In the genomic region with DNA sequence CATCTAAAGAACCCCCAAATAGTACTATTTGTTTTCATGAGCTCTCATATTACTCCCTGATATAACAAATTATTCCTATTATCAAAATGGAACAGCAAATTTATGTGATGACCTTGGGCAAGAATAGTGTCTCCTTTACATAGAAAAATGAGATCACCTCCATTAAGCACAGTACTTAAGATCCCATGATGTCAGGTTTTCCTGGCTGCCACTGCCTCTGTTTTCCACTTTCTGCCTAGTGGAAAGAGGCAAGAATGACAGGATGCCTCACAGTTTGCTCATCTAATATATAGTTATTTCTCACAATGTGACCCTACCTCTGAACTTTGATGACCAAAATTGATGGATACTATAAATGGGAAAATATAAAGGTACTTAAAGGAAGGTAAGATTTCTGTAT, we compare ENCODE assay signal across 24 cellular contexts.
DNase-seq lines count a peak whose midpoint lies in the region; ATAC-seq, FAIRE-seq and TF ChIP-seq lines count a peak whose summit lies in the region.
"Had no signal": no experiment of that assay in that cellular context is flagged by ENCODE, and none has a peak within 500 bp of the region (broad histone marks: within the 10 kb centered on the region; RNA-seq: fewer than 3 reads in every experiment).

No MANE protein-coding gene starts in this region.

- H3K4me1 ChIP-seq in HCT116 (ENCODE audit: control insufficient read depth in 1 of 2, insufficient read depth in 2 of 2, low read length in 2 of 2): no peaks in the 10 kb centered on the region
- H3K4me1 ChIP-seq: lower lobe of right lung, right atrium auricular region, vagina had no signal

- POLR2A ChIA-PET in HCT116 (lab: Charles Lee): no interaction called here

- H3K4me3 ChIP-seq in HCT116 (replicated peaks in 1 of 2; ENCODE audit: low read depth in 1 of 2, low read length in 2 of 2) (no peak overlapping the region), astrocyte of the spinal cord (ENCODE audit: low read depth, low read length) (no peak overlapping the region)
- H3K4me3 ChIP-seq: lower lobe of right lung, right atrium auricular region, vagina had no signal

- no peaks in the 10 kb centered on the region; the same call in 1 of the 2 replicates for H3K9me2 ChIP-seq in HCT116 (ENCODE audit: insufficient read depth)

- no peaks in the 10 kb centered on the region for H4K20me1 ChIP-seq in HCT116 (ENCODE audit: insufficient read depth)

- no peaks in the 10 kb centered on the region for H3K27me3 ChIP-seq in HCT116 (ENCODE audit: insufficient read depth, low read length)
- H3K27me3 ChIP-seq: right atrium auricular region, vagina had no signal

- H3K27ac ChIP-seq in HCT116 (ENCODE audit: low read depth, low read length): no peak overlapping the region
- H3K27ac ChIP-seq: C4-2B, HL-60, lower lobe of right lung, right atrium auricular region, vagina had no signal

- RAD21 ChIA-PET in HCT116 (lab: Charles Lee; ENCODE audit: low non-redundant PET in 1 of 2, low total read pairs in 2 of 2, uncharacterized antibody in 2 of 2, unreplicated experiment in 2 of 2): no interaction called here

- TF ChIP-seq RAD21 in HCT116 (IDR thresholded peaks at IDR 0.05; ENCODE audit: low read depth): no peak

- no peak for TF ChIP-seq POLR2A in HCT116 (IDR thresholded peaks at IDR 0.05; ENCODE audit: borderline replicate concordance, extremely low read depth, insufficient read depth, insufficient read length)

- no peaks in the 10 kb centered on the region for H3K36me3 ChIP-seq in HCT116 (ENCODE audit: control insufficient read depth in 1 of 2, insufficient read depth in 2 of 2, low read length in 2 of 2)
- H3K36me3 ChIP-seq: lower lobe of right lung, right atrium auricular region, vagina had no signal

- no peak overlapping the region for H3K9ac ChIP-seq in HCT116 (ENCODE audit: low read length)

- no TSS peak for BruUV-seq in HCT116 (replicated peaks; lab: Mats Ljungman, UMichigan)

- no peak overlapping the region for H3K4me2 ChIP-seq in HCT116 (ENCODE audit: low read length)

- no peaks in the 10 kb centered on the region for H3K79me2 ChIP-seq in HCT116 (ENCODE audit: insufficient read depth, low read length)

- FAIRE-seq in islet of Langerhans (lab: Jason Lieb, UNC): peak; percentile 9
- FAIRE-seq: endometrium, GM18507 had no signal

- in situ Hi-C loops in astrocyte of the spinal cord (cut with HindIII; ENCODE audit: low sequenced_read_pairs): no loop called here

- ATAC-seq in HCT116 (no peak; the same call in 1 of the 2 replicates), HG03571 (IDR thresholded peaks at IDR 0.05; ENCODE audit: unreplicated experiment) (no peak), left lobe of liver (no peak), GM19328 (IDR thresholded peaks at IDR 0.05; ENCODE audit: unreplicated experiment) (no peak)
- ATAC-seq: lower lobe of right lung, WTC11 had no signal

- intact Hi-C loops in HCT116 (cut with micrococcal nuclease): no loop called here

- no peak overlapping the region for H2AFZ ChIP-seq in HCT116 (ENCODE audit: low read depth, low read length, poor library complexity, severe bottlenecking)

- H3K9me3 ChIP-seq in HCT116 (ENCODE audit: control insufficient read depth in 1 of 2, insufficient read depth in 1 of 2, low read depth in 1 of 2, low read length in 2 of 2): no peaks in the 10 kb centered on the region
- H3K9me3 ChIP-seq: lower lobe of right lung, right atrium auricular region, vagina had no signal

- DNase-seq in DMS153 (lab: John Stamatoyannopoulos, UW) (peak; percentile 36), HCT116 (ENCODE audit: low read depth, low spot score) (peak; percentile 1), astrocyte of the spinal cord (ENCODE audit: low read depth, low spot score) (peak; percentile 28), left lobe of liver (ENCODE audit: low spot score) (no peak), NCI-H1694 treated with DMSO at 0.1 percent for 48 hours (lab: John Stamatoyannopoulos, UW) (no peak)
- DNase-seq: activated naive CD4-positive, alpha-beta T cell; caudate nucleus; GF-D8; GOT3; Karpas-422; lower lobe of right lung; NCI-H2081; nephron progenitor cell; stimulated activated CD4-positive, alpha-beta T cell treated with anti-CD3 and anti-CD28 coated beads, Interleukin-2, amount 100 ng/mL, for 48 hours had no signal

- CTCF ChIA-PET in HCT116 (lab: Charles Lee): no interaction called here

- TF ChIP-seq CTCF in HCT116 (IDR thresholded peaks at IDR 0.05 in 2 of 3, conservative IDR thresholded peaks at IDR 0.05 in 1 of 3; ENCODE audit: borderline replicate concordance in 1 of 3, insufficient read depth in 1 of 3, low read depth in 2 of 3, low read length in 2 of 3) (0 out of 6 replicates have a peak, but pooled peaks of 1 of the 3 experiments have one; percentile 26), astrocyte of the spinal cord (IDR thresholded peaks at IDR 0.05; ENCODE audit: low read depth, low read length) (peak; percentile 12)

TF ChIP-seq in HCT116, 20 proteins besides CTCF, POLR2A, EP300 and RAD21:
- TF ChIP-seq ZNF274 (IDR thresholded peaks at IDR 0.05; ENCODE audit: low read depth, low read length) (no peak), TCF7L2 (IDR thresholded peaks at IDR 0.05; ENCODE audit: borderline replicate concordance, extremely low read depth, insufficient read depth, insufficient read length) (no peak), EZH2 (IDR thresholded peaks at IDR 0.05) (no peak), CEBPB (IDR thresholded peaks at IDR 0.05; ENCODE audit: low read depth) (no peak), EZH2phosphoT487 (IDR thresholded peaks at IDR 0.05; ENCODE audit: borderline replicate concordance) (no peak), SP1 (IDR thresholded peaks at IDR 0.05; ENCODE audit: low read depth) (no peak), SRF (IDR thresholded peaks at IDR 0.05; ENCODE audit: low read depth) (no peak), ZFX (IDR thresholded peaks at IDR 0.05) (no peak), YY1 (IDR thresholded peaks at IDR 0.05; ENCODE audit: extremely low read depth, insufficient replicate concordance, low read depth, low read length) (no peak), POLR2AphosphoS5 (IDR thresholded peaks at IDR 0.05; ENCODE audit: low read depth, low read length) (no peak), CBX3 (IDR thresholded peaks at IDR 0.05; ENCODE audit: low read depth) (no peak), JUND (IDR thresholded peaks at IDR 0.05) (no peak), EGR1 (IDR thresholded peaks at IDR 0.05; ENCODE audit: low read depth) (no peak), FOSL1 (IDR thresholded peaks at IDR 0.05; ENCODE audit: low read depth) (no peak)
- TF ChIP-seq, protein P1, sequence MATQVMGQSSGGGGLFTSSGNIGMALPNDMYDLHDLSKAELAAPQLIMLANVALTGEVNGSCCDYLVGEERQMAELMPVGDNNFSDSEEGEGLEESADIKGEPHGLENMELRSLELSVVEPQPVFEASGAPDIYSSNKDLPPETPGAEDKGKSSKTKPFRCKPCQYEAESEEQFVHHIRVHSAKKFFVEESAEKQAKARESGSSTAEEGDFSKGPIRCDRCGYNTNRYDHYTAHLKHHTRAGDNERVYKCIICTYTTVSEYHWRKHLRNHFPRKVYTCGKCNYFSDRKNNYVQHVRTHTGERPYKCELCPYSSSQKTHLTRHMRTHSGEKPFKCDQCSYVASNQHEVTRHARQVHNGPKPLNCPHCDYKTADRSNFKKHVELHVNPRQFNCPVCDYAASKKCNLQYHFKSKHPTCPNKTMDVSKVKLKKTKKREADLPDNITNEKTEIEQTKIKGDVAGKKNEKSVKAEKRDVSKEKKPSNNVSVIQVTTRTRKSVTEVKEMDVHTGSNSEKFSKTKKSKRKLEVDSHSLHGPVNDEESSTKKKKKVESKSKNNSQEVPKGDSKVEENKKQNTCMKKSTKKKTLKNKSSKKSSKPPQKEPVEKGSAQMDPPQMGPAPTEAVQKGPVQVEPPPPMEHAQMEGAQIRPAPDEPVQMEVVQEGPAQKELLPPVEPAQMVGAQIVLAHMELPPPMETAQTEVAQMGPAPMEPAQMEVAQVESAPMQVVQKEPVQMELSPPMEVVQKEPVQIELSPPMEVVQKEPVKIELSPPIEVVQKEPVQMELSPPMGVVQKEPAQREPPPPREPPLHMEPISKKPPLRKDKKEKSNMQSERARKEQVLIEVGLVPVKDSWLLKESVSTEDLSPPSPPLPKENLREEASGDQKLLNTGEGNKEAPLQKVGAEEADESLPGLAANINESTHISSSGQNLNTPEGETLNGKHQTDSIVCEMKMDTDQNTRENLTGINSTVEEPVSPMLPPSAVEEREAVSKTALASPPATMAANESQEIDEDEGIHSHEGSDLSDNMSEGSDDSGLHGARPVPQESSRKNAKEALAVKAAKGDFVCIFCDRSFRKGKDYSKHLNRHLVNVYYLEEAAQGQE (IDR thresholded peaks at IDR 0.05; ENCODE audit: low read depth): no peak
- TF ChIP-seq, protein P2, sequence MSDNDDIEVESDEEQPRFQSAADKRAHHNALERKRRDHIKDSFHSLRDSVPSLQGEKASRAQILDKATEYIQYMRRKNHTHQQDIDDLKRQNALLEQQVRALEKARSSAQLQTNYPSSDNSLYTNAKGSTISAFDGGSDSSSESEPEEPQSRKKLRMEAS (IDR thresholded peaks at IDR 0.05): no peak

Comparison
In these comparisons a context has a peak if more than half of its experiments do, and no peak if none do; other contexts are left out.
1. DNase-seq: peak in DMS153 (single experiment), HCT116 (single experiment) and astrocyte of the spinal cord (single experiment); none in left lobe of liver (single experiment) and NCI-H1694 treated with DMSO at 0.1 percent for 48 hours (single experiment).